In the genomic region with DNA sequence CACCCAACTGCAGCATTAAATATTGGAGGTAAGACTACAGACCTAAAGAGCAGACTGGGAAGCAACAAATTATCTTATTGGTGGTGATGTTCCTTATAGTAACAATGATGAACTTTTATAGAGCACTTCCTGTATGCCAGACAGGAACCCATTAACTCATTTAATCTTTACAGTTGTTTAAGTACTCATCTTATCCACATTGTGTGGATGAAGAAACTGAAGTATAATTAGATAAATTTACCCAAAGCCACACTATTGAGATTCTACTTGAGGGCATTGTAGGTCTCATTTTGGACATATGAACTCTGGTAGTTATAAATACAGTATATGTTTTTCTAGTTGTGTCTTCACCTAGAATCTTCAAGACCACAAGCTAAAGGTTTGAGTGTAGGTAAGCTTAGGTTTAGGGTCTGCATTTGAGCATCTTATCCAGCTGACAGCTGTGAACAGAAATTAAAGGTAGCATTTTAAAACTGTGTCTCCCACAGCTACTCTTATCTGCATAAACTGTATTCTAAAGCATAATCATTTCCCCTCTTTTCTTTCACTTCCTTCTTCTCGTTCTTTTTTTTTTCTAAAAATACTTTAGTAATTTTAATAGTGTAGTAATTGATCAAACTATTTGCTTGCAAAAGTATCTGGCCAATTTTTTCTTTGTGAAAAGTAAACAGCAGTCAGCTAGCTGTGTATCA, we compare ENCODE assay signal across 13 cellular contexts.
DNase-seq lines count a peak whose midpoint lies in the region; ATAC-seq and TF ChIP-seq lines count a peak whose summit lies in the region.
"Had no signal": no experiment of that assay in that cellular context is flagged by ENCODE, and none has a peak within 500 bp of the region (broad histone marks: within the 10 kb centered on the region; RNA-seq: fewer than 3 reads in every experiment).

No MANE protein-coding gene starts in this region.

- no peak overlapping the region for H2AFZ ChIP-seq in smooth muscle cell (ENCODE audit: low read depth)

- no peaks in the 10 kb centered on the region for H3K9me3 ChIP-seq in smooth muscle cell (replicated peaks; ENCODE audit: low read depth)

- H3K27ac ChIP-seq in smooth muscle cell (ENCODE audit: low read depth), result no peak overlapping the region
- H3K27ac ChIP-seq: epithelial cell of prostate, skin epidermis had no signal

- H3F3A ChIP-seq in smooth muscle cell (ENCODE audit: low read depth), result no peaks in the 10 kb centered on the region

- ATAC-seq in HG02759 (IDR thresholded peaks at IDR 0.05; ENCODE audit: unreplicated experiment) (peak; percentile 74), HG03558 (IDR thresholded peaks at IDR 0.05; ENCODE audit: extremely low read depth, unreplicated experiment) (peak; percentile 48)

- WGBS in smooth muscle cell (ENCODE audit: low lambda C conversion rate), result 83% methylated on average over 1 of the region's 1 CpG

- peak; percentile 63 for DNase-seq in SIG-M5 treated with dmso at 0.1 percent for 504 hours (lab: John Stamatoyannopoulos, UW; ENCODE audit: unreplicated experiment)
- DNase-seq in SIG-M5 (lab: John Stamatoyannopoulos, UW), result no peak
- DNase-seq in NCI-H2171 treated with DMSO at 0.1 percent for 48 hours (lab: John Stamatoyannopoulos, UW), result no peak
- no peak for DNase-seq in GM03348 (ENCODE audit: low spot score)
- DNase-seq in smooth muscle cell (lab: John Stamatoyannopoulos, UW; ENCODE audit: unreplicated experiment), result no peak
- DNase-seq in HuH-7.5 (ENCODE audit: low spot score), result no peak
- DNase-seq: activated CD8-positive, alpha-beta memory T cell treated with anti-CD3 and anti-CD28 coated beads, Interleukin-2, amount 50 U/mL, for 48 hours; DND-41; NCI-H510A had no signal

- H3K9ac ChIP-seq in smooth muscle cell (ENCODE audit: low read depth), result no peak overlapping the region

- TF ChIP-seq CTCF in smooth muscle cell (IDR thresholded peaks at IDR 0.05; ENCODE audit: borderline replicate concordance, insufficient read depth, poor library complexity, severe bottlenecking), result no peak

- no peaks in the 10 kb centered on the region for H3K36me3 ChIP-seq in smooth muscle cell (ENCODE audit: low read depth)

- H3K79me2 ChIP-seq in smooth muscle cell (ENCODE audit: low read depth), result peaks cover 29% of the 10 kb centered on the region

- no peaks in the 10 kb centered on the region for H3K27me3 ChIP-seq in smooth muscle cell (ENCODE audit: low read depth)

- no peak overlapping the region for H3K4me2 ChIP-seq in smooth muscle cell

- no peaks in the 10 kb centered on the region for H3K4me1 ChIP-seq in smooth muscle cell (ENCODE audit: low read depth)

- peaks cover 79% of the 10 kb centered on the region for H4K20me1 ChIP-seq in smooth muscle cell (ENCODE audit: low read depth)

- no peak overlapping the region for H3K4me3 ChIP-seq in smooth muscle cell
- H3K4me3 ChIP-seq: skin epidermis had no signal
